In the genomic region with DNA sequence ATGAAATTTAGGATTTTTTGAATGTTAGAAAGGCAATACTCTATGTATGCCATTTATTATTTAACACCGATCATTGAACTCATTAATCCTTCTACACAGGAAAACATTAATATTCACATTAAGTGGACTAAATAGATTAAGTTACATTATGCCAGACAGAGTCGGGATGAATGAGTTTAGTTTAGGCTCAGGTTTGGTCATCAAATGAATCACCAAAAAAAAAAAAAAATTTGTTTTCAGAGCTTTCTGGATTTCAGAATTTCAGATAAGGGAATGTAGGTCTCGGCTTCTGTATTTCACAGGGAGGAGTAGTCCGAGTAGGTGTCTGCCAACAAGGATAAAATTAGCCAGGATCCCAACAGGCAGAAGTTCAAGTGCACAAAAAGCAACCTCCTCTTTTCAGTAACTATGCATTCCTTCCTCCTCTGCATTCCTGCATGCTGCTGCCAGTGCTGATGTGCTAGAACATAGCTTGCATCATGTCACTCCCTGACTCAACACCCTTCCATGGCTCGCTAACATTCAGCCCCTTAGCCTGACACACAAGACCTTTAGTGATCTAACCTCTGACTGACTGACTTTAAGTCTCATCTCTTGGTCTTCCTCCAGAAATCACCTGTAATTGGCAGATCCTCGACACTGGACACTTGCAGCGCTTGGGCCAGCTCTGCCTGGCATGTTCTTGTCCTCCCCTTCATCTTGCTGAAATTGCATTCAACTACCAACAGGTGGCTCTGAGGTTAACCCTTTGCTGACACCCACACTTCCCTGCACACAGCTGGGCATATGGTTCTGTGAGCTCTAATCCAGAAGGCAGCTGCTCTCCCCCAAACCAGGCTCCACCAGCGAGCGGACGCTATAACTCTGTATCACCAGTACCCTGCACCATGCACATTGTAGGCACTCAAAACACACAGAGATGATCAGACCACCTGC, we compare ENCODE assay signal across 8 cellular contexts.
DNase-seq lines count a peak whose midpoint lies in the region; ATAC-seq and TF ChIP-seq lines count a peak whose summit lies in the region.

No MANE protein-coding gene starts in this region.

- TF ChIP-seq EP300 in Ishikawa (IDR thresholded peaks at IDR 0.05; ENCODE audit: borderline replicate concordance): no peak

- peaks cover 3% of the 10 kb centered on the region for H3K4me1 Mint-ChIP-seq in activated CD4-positive, alpha-beta T cell treated with anti-CD3 and anti-CD28 coated beads for 36 hours
- peaks cover 13% of the 10 kb centered on the region for H3K4me1 Mint-ChIP-seq in MCF 10A (ENCODE audit: insufficient read depth, unreplicated experiment)
- H3K4me1 Mint-ChIP-seq in nephron: peaks cover 15% of the 10 kb centered on the region

- H3K27ac Mint-ChIP-seq in activated CD4-positive, alpha-beta T cell treated with anti-CD3 and anti-CD28 coated beads for 36 hours: no peak overlapping the region
- H3K27ac Mint-ChIP-seq in MCF 10A (ENCODE audit: low read depth, unreplicated experiment) (no peak overlapping the region), nephron (peak overlapping the region in 2 of 3 experiments; percentile 26 to 47)

- no peaks in the 10 kb centered on the region for H3K36me3 Mint-ChIP-seq in activated CD4-positive, alpha-beta T cell treated with anti-CD3 and anti-CD28 coated beads for 36 hours (ENCODE audit: low read depth)
- H3K36me3 Mint-ChIP-seq in MCF 10A (ENCODE audit: insufficient read depth, unreplicated experiment) (no peaks in the 10 kb centered on the region), nephron (ENCODE audit: low read depth) (no peaks in the 10 kb centered on the region)

- TF ChIP-seq CTCF in MCF 10A (IDR thresholded peaks at IDR 0.05; ENCODE audit: unreplicated experiment): peak; percentile 41
- TF ChIP-seq CTCF in nephron (IDR thresholded peaks at IDR 0.05; ENCODE audit: unreplicated experiment in 3 of 3): peak; percentile 38 to 48 (median 47)

- H3K4me3 Mint-ChIP-seq in activated CD4-positive, alpha-beta T cell treated with anti-CD3 and anti-CD28 coated beads for 36 hours: no peak overlapping the region
- no peak overlapping the region for H3K4me3 Mint-ChIP-seq in MCF 10A (ENCODE audit: unreplicated experiment)
- no peak overlapping the region for H3K4me3 Mint-ChIP-seq in nephron

- H3K27me3 Mint-ChIP-seq in activated CD4-positive, alpha-beta T cell treated with anti-CD3 and anti-CD28 coated beads for 36 hours: no peaks in the 10 kb centered on the region
- H3K27me3 Mint-ChIP-seq in MCF 10A (ENCODE audit: insufficient read depth, unreplicated experiment) (no peaks in the 10 kb centered on the region), nephron (ENCODE audit: low read depth) (peaks cover 22% of the 10 kb centered on the region)

- DNase-seq in activated CD4-positive, alpha-beta T cell treated with anti-CD3 and anti-CD28 coated beads for 36 hours: peak; percentile 43
- no peak for DNase-seq in activated CD4-positive, alpha-beta T cell treated with anti-CD3 and anti-CD28 coated beads, Interleukin-2, amount 50 U/mL, for 4 hours
- DNase-seq in MCF 10A (ENCODE audit: unreplicated experiment): peak; percentile 65
- no peak for DNase-seq in cerebellum (ENCODE audit: low spot score)
- no peak for DNase-seq in NCI-H345 treated with DMSO at 0.1 percent for 48 hours (lab: John Stamatoyannopoulos, UW; ENCODE audit: unreplicated experiment)

- BruUV-seq in MCF 10A (replicated peaks; lab: Mats Ljungman, UMichigan): no TSS peak

- CTCF ChIA-PET in activated CD4-positive, alpha-beta T cell treated with anti-CD3 and anti-CD28 coated beads for 36 hours (lab: Charles Lee): interaction anchor here (0.6 to 1.5 kb wide), 11 partner anchors 10 to 892 kb away, joined by 3 to 7 read pairs (median 3); no protein-coding TSS in a partner anchor
- CTCF ChIA-PET in MCF 10A (lab: Yijun Ruan, JAX): interaction anchor here (0.7 to 2.1 kb wide), 12 partner anchors 11 to 1127 kb away, joined by 3 to 9 read pairs (median 3); no protein-coding TSS in a partner anchor

- intact Hi-C loops in activated CD4-positive, alpha-beta T cell treated with anti-CD3 and anti-CD28 coated beads for 36 hours (cut with DNase I, micrococcal nuclease): no loop called here
- intact Hi-C loops in MCF 10A (cut with micrococcal nuclease): no loop called here

- POLR2A ChIA-PET in activated CD4-positive, alpha-beta T cell treated with anti-CD3 and anti-CD28 coated beads for 36 hours (lab: Charles Lee): no interaction called here
- POLR2A ChIA-PET in MCF 10A (lab: Yijun Ruan, JAX): interaction anchor here (0.7 to 1.1 kb wide), 2 partner anchors 409 to 517 kb away, joined by 3 read pairs; no protein-coding TSS in a partner anchor

- peak; percentile 39; the same call in 1 of the 2 replicates for TF ChIP-seq RAD21 in Ishikawa (IDR thresholded peaks at IDR 0.05; ENCODE audit: low read depth)

- no peaks in the 10 kb centered on the region for H3K9me3 Mint-ChIP-seq in activated CD4-positive, alpha-beta T cell treated with anti-CD3 and anti-CD28 coated beads for 36 hours (ENCODE audit: low read depth)
- H3K9me3 Mint-ChIP-seq in MCF 10A (ENCODE audit: unreplicated experiment): no peaks in the 10 kb centered on the region
- H3K9me3 Mint-ChIP-seq in nephron: no peaks in the 10 kb centered on the region

- ATAC-seq in activated CD4-positive, alpha-beta T cell treated with anti-CD3 and anti-CD28 coated beads for 36 hours: peak; percentile 64
- no peak for ATAC-seq in HG03159 (IDR thresholded peaks at IDR 0.05; ENCODE audit: unreplicated experiment)

TF ChIP-seq in Ishikawa, 13 proteins besides CTCF, POLR2A, EP300 and RAD21:
- TF ChIP-seq YY1 (IDR thresholded peaks at IDR 0.05; ENCODE audit: low read depth) (no peak), CREB1 (IDR thresholded peaks at IDR 0.05; ENCODE audit: low read depth) (no peak), TEAD4 (IDR thresholded peaks at IDR 0.05) (no peak), NFIC (IDR thresholded peaks at IDR 0.05) (no peak), FOXM1 (IDR thresholded peaks at IDR 0.05; ENCODE audit: borderline replicate concordance, low read depth) (no peak), USF1 (IDR thresholded peaks at IDR 0.05) (no peak), REST (IDR thresholded peaks at IDR 0.05; ENCODE audit: low read depth) (no peak), EGR1 (IDR thresholded peaks at IDR 0.05) (no peak), CEBPB (IDR thresholded peaks at IDR 0.05) (no peak), MAX (IDR thresholded peaks at IDR 0.05) (no peak), ZBTB7A (IDR thresholded peaks at IDR 0.05; ENCODE audit: low read depth) (no peak), TAF1 (IDR thresholded peaks at IDR 0.05; ENCODE audit: low read depth) (no peak), TCF12 (IDR thresholded peaks at IDR 0.05; ENCODE audit: low read depth) (no peak)

Comparison
In these comparisons a context has a peak if more than half of its experiments do, and no peak if none do; other contexts are left out.
1. DNase-seq: peak in activated CD4-positive, alpha-beta T cell treated with anti-CD3 and anti-CD28 coated beads for 36 hours (single experiment) and MCF 10A (single experiment); none in activated CD4-positive, alpha-beta T cell treated with anti-CD3 and anti-CD28 coated beads, Interleukin-2, amount 50 U/mL, for 4 hours (0 of 2), cerebellum (single experiment) and NCI-H345 treated with DMSO at 0.1 percent for 48 hours (single experiment).
2. H3K27ac Mint-ChIP-seq: peak in nephron (2 of 3); none in activated CD4-positive, alpha-beta T cell treated with anti-CD3 and anti-CD28 coated beads for 36 hours (single experiment) and MCF 10A (single experiment).